16 cellular contexts compared by ENCODE assay signal in the genomic region with DNA sequence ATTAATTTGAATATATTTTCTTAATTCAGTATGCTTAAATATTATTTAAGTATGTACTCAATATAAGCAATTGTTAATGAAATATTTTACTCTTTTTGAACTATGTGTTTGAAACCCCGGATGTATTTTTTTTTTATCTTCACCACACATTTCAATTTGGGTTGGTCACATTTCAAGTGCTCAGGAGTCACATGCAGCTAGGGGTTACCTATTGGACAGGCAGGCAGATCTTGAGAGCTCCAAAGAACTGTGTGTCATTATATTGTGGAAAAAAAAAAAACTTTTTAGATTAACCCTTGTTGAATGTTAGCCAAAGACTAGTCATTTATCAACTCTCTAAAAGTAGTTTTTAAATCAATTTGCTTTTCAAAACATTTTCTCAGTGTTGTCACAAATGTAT. TPM values are rescaled to one million over a fixed set of nuclear protein-coding genes. Genes with fewer than 3 reads are reported as not detected.
A peak's percentile ranks its signal among the peaks of the same experiment; 100 is the strongest.
DNase-seq lines count a peak whose midpoint lies in the region; ATAC-seq and TF ChIP-seq lines count a peak whose summit lies in the region.
"Had no signal": no experiment of that assay in that cellular context is flagged by ENCODE, and none has a peak within 500 bp of the region (broad histone marks: within the 10 kb centered on the region; RNA-seq: fewer than 3 reads in every experiment).

No MANE protein-coding gene starts in this region.

- H3K27ac Mint-ChIP-seq in CD4-positive, CD25-positive, alpha-beta regulatory T cell = peak overlapping the region in 2 of 3 donors; percentile 90 to 99
- no peak overlapping the region for H3K27ac Mint-ChIP-seq in activated CD8-positive, alpha-beta T cell treated with anti-CD3 and anti-CD28 coated beads for 36 hours
- peak overlapping the region in 5 of 6 donors; percentile 25 to 95 (median 78) for H3K27ac Mint-ChIP-seq in naive B cell
- H3K27ac Mint-ChIP-seq: effector memory CD8-positive, alpha-beta T cell had no signal

- no peak overlapping the region for H3K4ac ChIP-seq in trophoblast cell (ENCODE audit: low read depth, low read length)

- H2AK5ac ChIP-seq in trophoblast cell (ENCODE audit: low read length) = no peak overlapping the region

- H3K36me3 ChIP-seq in CD4-positive, CD25-positive, alpha-beta regulatory T cell (ENCODE audit: control insufficient read depth, insufficient read depth, low read length) = peaks cover 34% of the 10 kb centered on the region
- H3K36me3 ChIP-seq in trophoblast cell (ENCODE audit: control insufficient read depth in 1 of 2, insufficient read depth in 2 of 2, low read length in 2 of 2) = no peaks in the 10 kb centered on the region
- H3K36me3 ChIP-seq: cardiac muscle cell, right lobe of liver, thoracic aorta had no signal

- no peak for ATAC-seq in CD4-positive, CD25-positive, alpha-beta regulatory T cell (ENCODE audit: low read depth in 2 of 2)
- ATAC-seq in activated CD8-positive, alpha-beta T cell treated with anti-CD3 and anti-CD28 coated beads for 36 hours = peak; percentile 28
- ATAC-seq in naive B cell (ENCODE audit: low read depth in 2 of 2) (no peak), HG03521 (IDR thresholded peaks at IDR 0.05; ENCODE audit: unreplicated experiment) (no peak)
- ATAC-seq: effector memory CD8-positive, alpha-beta T cell had no signal

- H3K36me3 Mint-ChIP-seq in CD4-positive, CD25-positive, alpha-beta regulatory T cell = peaks cover 35% of the 10 kb centered on the region
- peaks cover 87% of the 10 kb centered on the region for H3K36me3 Mint-ChIP-seq in activated CD8-positive, alpha-beta T cell treated with anti-CD3 and anti-CD28 coated beads for 36 hours (ENCODE audit: low read depth)
- H3K36me3 Mint-ChIP-seq in naive B cell = peaks cover 11 to 20% of the 10 kb centered on the region in 2 donors

- peaks cover 18 to 81% (median 56%) of the 10 kb centered on the region in 4 donors for H3K4me1 Mint-ChIP-seq in CD4-positive, CD25-positive, alpha-beta regulatory T cell
- H3K4me1 Mint-ChIP-seq in activated CD8-positive, alpha-beta T cell treated with anti-CD3 and anti-CD28 coated beads for 36 hours (ENCODE audit: low read depth) = peaks cover 54% of the 10 kb centered on the region
- H3K4me1 Mint-ChIP-seq in naive B cell = peaks cover 52 to 71% (median 57%) of the 10 kb centered on the region in 3 donors

- no peaks in the 10 kb centered on the region for H3K79me1 ChIP-seq in trophoblast cell (ENCODE audit: low read length)

- CTCF ChIA-PET in activated CD8-positive, alpha-beta T cell treated with anti-CD3 and anti-CD28 coated beads for 36 hours (lab: Charles Lee) = interaction anchor here (1.0 to 7.6 kb wide), 9 partner anchors 8 to 136 kb away, joined by 4 to 82 read pairs (median 5); a partner anchor contains a TSS

- peaks cover 98% of the 10 kb centered on the region for H3K4me1 ChIP-seq in CD4-positive, CD25-positive, alpha-beta regulatory T cell (ENCODE audit: control insufficient read depth, insufficient read depth, low read length, poor library complexity, severe bottlenecking)
- peaks cover 0 to 8% of the 10 kb centered on the region in 2 experiments for H3K4me1 ChIP-seq in trophoblast cell (ENCODE audit: control insufficient read depth in 1 of 2, insufficient read depth in 2 of 2, low read length in 2 of 2)
- H3K4me1 ChIP-seq: right lobe of liver had no signal

- peak overlapping the region; percentile 97 for H3K27ac ChIP-seq in CD4-positive, CD25-positive, alpha-beta regulatory T cell (ENCODE audit: insufficient read depth, low read length, poor library complexity, severe bottlenecking)
- H3K27ac ChIP-seq in HL-60 (replicated peaks) (peak overlapping the region; percentile 92), trophoblast cell (ENCODE audit: low read depth, low read length) (no peak overlapping the region)
- H3K27ac ChIP-seq: cardiac muscle cell, right lobe of liver, thoracic aorta had no signal

- H4K8ac ChIP-seq in trophoblast cell (ENCODE audit: low read depth, low read length) = no peak overlapping the region

- no peak overlapping the region for H2BK120ac ChIP-seq in trophoblast cell (ENCODE audit: insufficient read depth, low read length, poor library complexity)

- H3K4me3 Mint-ChIP-seq in CD4-positive, CD25-positive, alpha-beta regulatory T cell = peak overlapping the region; percentile 40 to 88 (median 84)
- H3K4me3 Mint-ChIP-seq in activated CD8-positive, alpha-beta T cell treated with anti-CD3 and anti-CD28 coated beads for 36 hours = peak overlapping the region; percentile 69
- H3K4me3 Mint-ChIP-seq in naive B cell = peak overlapping the region in 4 of 8 donors; percentile 55 to 79 (median 65)

- H3K18ac ChIP-seq in trophoblast cell (ENCODE audit: low read length) = no peak overlapping the region

- H4K91ac ChIP-seq in trophoblast cell (ENCODE audit: low read depth, low read length) = no peak overlapping the region

- no peak overlapping the region for H3K4me2 ChIP-seq in trophoblast cell (ENCODE audit: low read length)

- intact Hi-C loops in activated CD8-positive, alpha-beta T cell treated with anti-CD3 and anti-CD28 coated beads for 36 hours (cut with micrococcal nuclease) = no loop called here

- peak overlapping the region; percentile 67 for H3K4me3 ChIP-seq in CD4-positive, CD25-positive, alpha-beta regulatory T cell (ENCODE audit: low read depth, low read length)
- H3K4me3 ChIP-seq in HL-60 (replicated peaks; ENCODE audit: insufficient read depth, low read length) = no peak overlapping the region
- no peak overlapping the region for H3K4me3 ChIP-seq in trophoblast cell (ENCODE audit: low read depth, low read length)
- H3K4me3 ChIP-seq: cardiac muscle cell, right lobe of liver, thoracic aorta had no signal

- no peaks in the 10 kb centered on the region for H3K9me3 ChIP-seq in CD4-positive, CD25-positive, alpha-beta regulatory T cell (ENCODE audit: control insufficient read depth in 2 of 2, low read length in 2 of 2)
- H3K9me3 ChIP-seq in trophoblast cell (ENCODE audit: insufficient read depth, low read depth, low read length) = no peaks in the 10 kb centered on the region
- H3K9me3 ChIP-seq: right lobe of liver, thoracic aorta had no signal

- no peak overlapping the region for H4K12ac ChIP-seq in trophoblast cell (ENCODE audit: low read depth, low read length)

- no peak for TF ChIP-seq CTCF in HL-60 (IDR thresholded peaks at IDR 0.05; ENCODE audit: insufficient read depth, low read length)
- TF ChIP-seq CTCF in activated CD8-positive, alpha-beta T cell treated with anti-CD3 and anti-CD28 coated beads for 36 hours (IDR thresholded peaks at IDR 0.05) = no peak

- no peak overlapping the region for H3K23ac ChIP-seq in trophoblast cell (ENCODE audit: low read length)

- H2BK5ac ChIP-seq in trophoblast cell (ENCODE audit: low read depth, low read length, poor library complexity) = no peak overlapping the region

- H3K27me3 ChIP-seq in CD4-positive, CD25-positive, alpha-beta regulatory T cell (ENCODE audit: control insufficient read depth, insufficient read depth, low read length) = no peaks in the 10 kb centered on the region
- no peaks in the 10 kb centered on the region for H3K27me3 ChIP-seq in HL-60 (ENCODE audit: insufficient read depth, poor library complexity, severe bottlenecking)
- no peaks in the 10 kb centered on the region for H3K27me3 ChIP-seq in trophoblast cell (ENCODE audit: insufficient read depth, low read length)
- H3K27me3 ChIP-seq: cardiac muscle cell, right lobe of liver had no signal

- H2BK12ac ChIP-seq in trophoblast cell (ENCODE audit: low read length) = no peak overlapping the region

- no peak overlapping the region for H3K14ac ChIP-seq in trophoblast cell (ENCODE audit: low read length)

- H3K79me2 ChIP-seq in trophoblast cell (ENCODE audit: control insufficient read depth, insufficient read depth, low read length, poor library complexity) = no peaks in the 10 kb centered on the region

- H2AFZ ChIP-seq in trophoblast cell (ENCODE audit: insufficient read depth, low read length, poor library complexity) = no peak overlapping the region

- H3K27me3 Mint-ChIP-seq in CD4-positive, CD25-positive, alpha-beta regulatory T cell = no peaks in the 10 kb centered on the region
- H3K27me3 Mint-ChIP-seq in activated CD8-positive, alpha-beta T cell treated with anti-CD3 and anti-CD28 coated beads for 36 hours = no peaks in the 10 kb centered on the region
- H3K27me3 Mint-ChIP-seq in naive B cell = no peaks in the 10 kb centered on the region
- H3K27me3 Mint-ChIP-seq: effector memory CD8-positive, alpha-beta T cell had no signal

- WGBS in trophoblast cell (ENCODE audit: extremely low coverage, insufficient coverage, insufficient read length) = no CpG with 5 or more reads among the region's 1 CpG

- peak in 2 of 3 donors; percentile 49 to 71 for DNase-seq in CD4-positive, CD25-positive, alpha-beta regulatory T cell
- DNase-seq in HL-60 (ENCODE audit: low read depth in 1 of 2, low spot score in 1 of 2) (no peak), naive B cell (no peak), trophoblast cell (no peak), islet precursor cell (no peak)
- DNase-seq in activated CD8-positive, alpha-beta T cell treated with anti-CD3 and anti-CD28 coated beads for 36 hours = peak; percentile 52
- DNase-seq: DMS 273 treated with DMSO at 0.1 percent for 48 hours; effector memory CD8-positive, alpha-beta T cell; MM.1S; NCI-H1694 treated with DMSO at 0.1 percent for 48 hours; NCI-H446; right lobe of liver had no signal

- POLR2A ChIA-PET in activated CD8-positive, alpha-beta T cell treated with anti-CD3 and anti-CD28 coated beads for 36 hours (lab: Charles Lee) = interaction anchor here (0.9 to 40.7 kb wide), 4 partner anchors 20 to 131 kb away, joined by 4 to 1646 read pairs (median 517); a partner anchor contains a TSS

- no peaks in the 10 kb centered on the region for H3K9me3 Mint-ChIP-seq in CD4-positive, CD25-positive, alpha-beta regulatory T cell
- no peaks in the 10 kb centered on the region for H3K9me3 Mint-ChIP-seq in activated CD8-positive, alpha-beta T cell treated with anti-CD3 and anti-CD28 coated beads for 36 hours
- H3K9me3 Mint-ChIP-seq in naive B cell = no peaks in the 10 kb centered on the region
- H3K9me3 Mint-ChIP-seq: effector memory CD8-positive, alpha-beta T cell had no signal

- no peak overlapping the region for H3K9ac ChIP-seq in trophoblast cell (ENCODE audit: low read length)

RNA-seq across cellular contexts. Expression of a gene that starts 37.2 kb away (rescaled TPM):
- total RNA-seq in CD4-positive, CD25-positive, alpha-beta regulatory T cell = 376 TPM
- polyA plus RNA-seq in CD4-positive, CD25-positive, alpha-beta regulatory T cell = 100 to 1,000 TPM; 153 to 176 (median 164) TPM
- 100 to 1,000 TPM; 277 to 295 TPM for total RNA-seq in activated CD8-positive, alpha-beta T cell treated with anti-CD3 and anti-CD28 coated beads for 36 hours
- polyA plus RNA-seq in naive B cell (ENCODE audit: low read depth in 6 of 6) = 100 to 1,000 TPM; 127 to 347 (median 205) TPM
- 0.25 and 0.28 TPM in 2 replicates for polyA plus RNA-seq in trophoblast cell (2013)
- total RNA-seq: osteocyte had no signal
- polyA plus RNA-seq: cardiac muscle cell had no signal

Comparison
In these comparisons a context has a peak if more than half of its experiments do, and no peak if none do; other contexts are left out.
1. DNase-seq: peak in CD4-positive, CD25-positive, alpha-beta regulatory T cell (2 of 3) and activated CD8-positive, alpha-beta T cell treated with anti-CD3 and anti-CD28 coated beads for 36 hours (single experiment); none in HL-60 (0 of 2), naive B cell (single experiment), trophoblast cell (0 of 2) and islet precursor cell (single experiment).